17 cellular contexts compared by ENCODE assay signal in genomic region chr13:76845367-76845766, GRCh38. TPM values are rescaled to one million over a fixed set of nuclear protein-coding genes. Genes with fewer than 3 reads are reported as not detected.
DNase-seq lines count a peak whose midpoint lies in the region; ATAC-seq, FAIRE-seq and TF ChIP-seq lines count a peak whose summit lies in the region.
"Had no signal": no experiment of that assay in that cellular context is flagged by ENCODE, and none has a peak within 500 bp of the region (broad histone marks: within the 10 kb centered on the region; RNA-seq: fewer than 3 reads in every experiment).

No MANE protein-coding gene starts in this region.

- 93 to 97% methylated on average over 3 of the region's 3 CpGs for WGBS in pancreas, 2 donors

- no peaks in the 10 kb centered on the region for H3K27me3 ChIP-seq in pancreas
- H3K27me3 ChIP-seq: BLaER1 treated with 17β-estradiol and CSF1 and Interleukin-3, amounts not matched to agents 10 nM and 100 nM had no signal

- no peak overlapping the region for H3K27ac ChIP-seq in pancreas
- H3K27ac ChIP-seq: 22Rv1; BLaER1 treated with 17β-estradiol and CSF1 and Interleukin-3, amounts not matched to agents 10 nM and 100 nM had no signal

- no peak overlapping the region for H3K27ac Mint-ChIP-seq in WTC11
- H3K27ac Mint-ChIP-seq: B cell; CD8-positive, alpha-beta T cell had no signal

- H3K36me3 ChIP-seq in pancreas: no peaks in the 10 kb centered on the region
- H3K36me3 ChIP-seq: BLaER1 treated with 17β-estradiol and CSF1 and Interleukin-3, amounts not matched to agents 10 nM and 100 nM had no signal

- POLR2A ChIA-PET in WTC11 (lab: Charles Lee): no interaction called here

- intact Hi-C loops in pancreas (cut with DNase I): no loop called here

- FAIRE-seq in A204.1 (lab: Jason Lieb, UNC) (peak; percentile 91), frontal cortex (lab: Jason Lieb, UNC) (peak; percentile 89), pancreas (lab: Jason Lieb, UNC) (peak; percentile 95)
- FAIRE-seq: GM12878 had no signal

- peaks cover 11% of the 10 kb centered on the region for H3K9me3 Mint-ChIP-seq in WTC11
- H3K9me3 Mint-ChIP-seq in activated T-cell treated with anti-CD3 and anti-CD28 coated beads, Interleukin-2, amount 50 U/mL, for 4 hours: no peaks in the 10 kb centered on the region
- H3K9me3 Mint-ChIP-seq: CD8-positive, alpha-beta T cell had no signal

- no peak overlapping the region for H3K4me3 Mint-ChIP-seq in WTC11
- no peak overlapping the region for H3K4me3 Mint-ChIP-seq in activated T-cell treated with anti-CD3 and anti-CD28 coated beads, Interleukin-2, amount 50 U/mL, for 4 hours
- H3K4me3 Mint-ChIP-seq: B cell; CD8-positive, alpha-beta T cell had no signal

- H3K4me1 ChIP-seq in pancreas: no peaks in the 10 kb centered on the region

- H3K9me3 ChIP-seq in pancreas: no peaks in the 10 kb centered on the region

- TF ChIP-seq CTCF in WTC11 (IDR thresholded peaks at IDR 0.05): no peak
- TF ChIP-seq CTCF in pancreas (IDR thresholded peaks at IDR 0.05): no peak

- H3K27me3 Mint-ChIP-seq in WTC11 (ENCODE audit: low read depth): no peaks in the 10 kb centered on the region
- H3K27me3 Mint-ChIP-seq in activated T-cell treated with anti-CD3 and anti-CD28 coated beads, Interleukin-2, amount 50 U/mL, for 4 hours (ENCODE audit: low read depth): peaks cover 10% of the 10 kb centered on the region

- peaks cover 4% of the 10 kb centered on the region for H3K4me1 Mint-ChIP-seq in WTC11
- H3K4me1 Mint-ChIP-seq in activated T-cell treated with anti-CD3 and anti-CD28 coated beads, Interleukin-2, amount 50 U/mL, for 4 hours (ENCODE audit: low read depth): no peaks in the 10 kb centered on the region
- H3K4me1 Mint-ChIP-seq: B cell had no signal

- ATAC-seq in WTC11 (no peak), pancreas (no peak)
- ATAC-seq in activated T-cell treated with anti-CD3 and anti-CD28 coated beads, Interleukin-2, amount 50 U/mL, for 4 hours: no peak
- ATAC-seq: CD8-positive, alpha-beta T cell; GM12878 had no signal

- DNase-seq in WTC11 (ENCODE audit: low spot score): no peak
- no peak for DNase-seq in frontal cortex (ENCODE audit: low spot score in 2 of 2)
- DNase-seq in pancreas: no peak
- DNase-seq in AML-193 (lab: John Stamatoyannopoulos, UW): no peak
- no peak for DNase-seq in activated T-cell treated with anti-CD3 and anti-CD28 coated beads, Interleukin-2, amount 50 U/mL, for 4 hours
- DNase-seq in NCI-H748 (lab: John Stamatoyannopoulos, UW; ENCODE audit: unreplicated experiment): no peak
- DNase-seq in HPDE6-E6E7 (ENCODE audit: extremely low spot score): no peak
- DNase-seq: Calu3; CD8-positive, alpha-beta T cell; DMS79 treated with DMSO at 0.1 percent for 48 hours; GOT3; H7 had no signal

- no peak overlapping the region for H3K4me3 ChIP-seq in pancreas
- H3K4me3 ChIP-seq: BLaER1 treated with 17β-estradiol and CSF1 and Interleukin-3, amounts not matched to agents 10 nM and 100 nM; GM12878 had no signal

- no peaks in the 10 kb centered on the region for H3K36me3 Mint-ChIP-seq in WTC11
- H3K36me3 Mint-ChIP-seq in activated T-cell treated with anti-CD3 and anti-CD28 coated beads, Interleukin-2, amount 50 U/mL, for 4 hours (ENCODE audit: insufficient read depth): no peaks in the 10 kb centered on the region
- H3K36me3 Mint-ChIP-seq: CD8-positive, alpha-beta T cell had no signal

- CTCF ChIA-PET in WTC11 (lab: Charles Lee): no interaction called here

TF ChIP-seq in WTC11, 78 proteins besides CTCF, POLR2A, EP300 and RAD21:
- TF ChIP-seq HMGA2 (CRISPR knock-in tag; IDR thresholded peaks at IDR 0.05): peak; percentile 95
- TF ChIP-seq SMAD3 (CRISPR knock-in tag; IDR thresholded peaks at IDR 0.05; ENCODE audit: borderline replicate concordance): no peak

RNA-seq across cellular contexts. Expression of gene KCTD12, which starts 40.8 kb away (rescaled TPM):
- total RNA-seq in WTC11 (2021): 6.7 to 8.0 TPM (median 7.8 TPM) in 3 replicates
- 124 TPM for total RNA-seq in frontal cortex
- total RNA-seq in pancreas: 10 to 100 TPM in 3 of 6 donors, 1 to 10 TPM in 3; 6.3 to 46.1 (median 14.8) TPM
- 10 to 100 TPM in 1 of 2 donors, 1 to 10 TPM in 1; 7.0 to 21.1 TPM for polyA plus RNA-seq in pancreas
- 10 to 100 TPM in 1 of 3 donors, 1 to 10 TPM in 2; 6.3 to 11.4 (median 9.0) TPM for total RNA-seq in activated T-cell treated with anti-CD3 and anti-CD28 coated beads, Interleukin-2, amount 50 U/mL, for 4 hours
